In genomic region chr14:23115492-23115850, GRCh38 we compare ENCODE assay signal across 1 cellular context.
TF ChIP-seq lines count a peak whose summit lies in the region.

No MANE protein-coding gene starts in this region.

TF ChIP-seq in HepG2, 621 proteins besides CTCF, POLR2A, EP300 and RAD21:
- TF ChIP-seq ZNF776 (CRISPR knock-in tag; IDR thresholded peaks at IDR 0.05), result peak; percentile 12; the same call in 1 of the 2 replicates
- no peak for TF ChIP-seq NR2F2 (IDR thresholded peaks at IDR 0.05; ENCODE audit: borderline replicate concordance, low read depth)
- TF ChIP-seq ZNF691 (CRISPR knock-in tag; IDR thresholded peaks at IDR 0.05; ENCODE audit: borderline replicate concordance, low read depth), result no peak
- no peak for TF ChIP-seq U2AF2 (IDR thresholded peaks at IDR 0.05; ENCODE audit: low read depth, low read length)
- 0 out of 2 replicates have a peak, but pooled peaks have one; percentile 41 for TF ChIP-seq AHR (CRISPR knock-in tag; IDR thresholded peaks at IDR 0.05)
- TF ChIP-seq ZNF317 (CRISPR knock-in tag; IDR thresholded peaks at IDR 0.05), result no peak
- TF ChIP-seq ZNF234 (CRISPR knock-in tag; conservative IDR thresholded peaks at IDR 0.05), result 0 out of 2 replicates have a peak, but pooled peaks have one; percentile 35
- no peak for TF ChIP-seq ZNF724P (CRISPR knock-in tag; IDR thresholded peaks at IDR 0.05; ENCODE audit: borderline replicate concordance)
- TF ChIP-seq PCBP2 (optimal IDR thresholded peaks at IDR 0.05; ENCODE audit: low read depth, low read length, poor library complexity, severe bottlenecking), result no peak
- TF ChIP-seq MYC (CRISPR knock-in tag; IDR thresholded peaks at IDR 0.05; ENCODE audit: borderline replicate concordance), result no peak
- no peak for TF ChIP-seq TFE3 (CRISPR knock-in tag; IDR thresholded peaks at IDR 0.05)
- TF ChIP-seq TCF7L2 (IDR thresholded peaks at IDR 0.05; ENCODE audit: low read depth, low read length), result no peak
